In genomic region chr7:158127241-158127640, GRCh38 we compare ENCODE assay signal across 23 cellular contexts.
DNase-seq lines count a peak whose midpoint lies in the region; ATAC-seq and TF ChIP-seq lines count a peak whose summit lies in the region.
"Had no signal": no experiment of that assay in that cellular context is flagged by ENCODE, and none has a peak within 500 bp of the region (broad histone marks: within the 10 kb centered on the region; RNA-seq: fewer than 3 reads in every experiment).

No MANE protein-coding gene starts in this region.

- H3K9me3 ChIP-seq in RWPE2 (ENCODE audit: severe bottlenecking), result peaks cover 10% of the 10 kb centered on the region
- H3K9me3 ChIP-seq in suprapubic skin, result no peaks in the 10 kb centered on the region
- H3K9me3 ChIP-seq: MG63, SK-N-SH had no signal

- peak overlapping the region; percentile 51 for H3K4me3 Mint-ChIP-seq in activated naive CD8-positive, alpha-beta T cell treated with anti-CD3 and anti-CD28 coated beads, Interleukin-2, amount 10 ng/mL, durations not matched to agents 7 days and 5 days
- H3K4me3 Mint-ChIP-seq in stimulated activated memory B cell treated with anti-CD40 and anti-IgM and Interleukin-4, amounts not matched to agents 10 μg/mL and 1 μg/mL and 100 μg/mL, for 72 hours, result no peak overlapping the region
- H3K4me3 Mint-ChIP-seq: B cell; CD8-positive, alpha-beta T cell had no signal

- H3K36me3 ChIP-seq in RWPE2 (ENCODE audit: low read depth) (no peaks in the 10 kb centered on the region), suprapubic skin (no peaks in the 10 kb centered on the region)
- H3K36me3 ChIP-seq: MG63 had no signal

- peak; percentile 26 for DNase-seq in RWPE2 (ENCODE audit: low spot score)
- no peak for DNase-seq in activated naive CD8-positive, alpha-beta T cell treated with anti-CD3 and anti-CD28 coated beads, Interleukin-2, amount 10 ng/mL, durations not matched to agents 7 days and 5 days
- peak; percentile 64 for DNase-seq in mesenteric fat pad (ENCODE audit: low spot score)
- DNase-seq in suprapubic skin (ENCODE audit: low spot score in 2 of 2), result peak; percentile 24 to 69
- no peak for DNase-seq in OCI-M1 (lab: John Stamatoyannopoulos, UW)
- DNase-seq: Caco-2; CD8-positive, alpha-beta T cell; GOT3; IMR-90; KG1; MG63; NCI-H1694; NCI-H2029 treated with DMSO at 0.1 percent for 48 hours; NCI-H446 treated with DMSO at 0.1 percent for 48 hours; NCI-H526; NCI-H82; NK-92 treated with Interleukin-12 subunit alpha and Interleukin-12 subunit beta, amount 100 ng/mL, for 24 hours; SK-N-SH had no signal

- H3K4me1 Mint-ChIP-seq in activated naive CD8-positive, alpha-beta T cell treated with anti-CD3 and anti-CD28 coated beads, Interleukin-2, amount 10 ng/mL, durations not matched to agents 7 days and 5 days, result no peaks in the 10 kb centered on the region
- no peaks in the 10 kb centered on the region for H3K4me1 Mint-ChIP-seq in stimulated activated memory B cell treated with anti-CD40 and anti-IgM and Interleukin-4, amounts not matched to agents 10 μg/mL and 1 μg/mL and 100 μg/mL, for 72 hours
- H3K4me1 Mint-ChIP-seq: B cell had no signal

- H3K9me3 Mint-ChIP-seq in activated naive CD8-positive, alpha-beta T cell treated with anti-CD3 and anti-CD28 coated beads, Interleukin-2, amount 10 ng/mL, durations not matched to agents 7 days and 5 days, result peaks cover 5% of the 10 kb centered on the region
- H3K9me3 Mint-ChIP-seq in stimulated activated memory B cell treated with anti-CD40 and anti-IgM and Interleukin-4, amounts not matched to agents 10 μg/mL and 1 μg/mL and 100 μg/mL, for 72 hours, result no peaks in the 10 kb centered on the region
- H3K9me3 Mint-ChIP-seq: CD8-positive, alpha-beta T cell had no signal

- no peaks in the 10 kb centered on the region for H3K27me3 Mint-ChIP-seq in activated naive CD8-positive, alpha-beta T cell treated with anti-CD3 and anti-CD28 coated beads, Interleukin-2, amount 10 ng/mL, durations not matched to agents 7 days and 5 days
- no peaks in the 10 kb centered on the region for H3K27me3 Mint-ChIP-seq in stimulated activated memory B cell treated with anti-CD40 and anti-IgM and Interleukin-4, amounts not matched to agents 10 μg/mL and 1 μg/mL and 100 μg/mL, for 72 hours
- H3K27me3 Mint-ChIP-seq: B cell had no signal

- H3K27ac Mint-ChIP-seq in activated naive CD8-positive, alpha-beta T cell treated with anti-CD3 and anti-CD28 coated beads, Interleukin-2, amount 10 ng/mL, durations not matched to agents 7 days and 5 days, result no peak overlapping the region
- no peak overlapping the region for H3K27ac Mint-ChIP-seq in stimulated activated memory B cell treated with anti-CD40 and anti-IgM and Interleukin-4, amounts not matched to agents 10 μg/mL and 1 μg/mL and 100 μg/mL, for 72 hours
- H3K27ac Mint-ChIP-seq: B cell; CD8-positive, alpha-beta T cell had no signal

- no peak for TF ChIP-seq EP300 in suprapubic skin (IDR thresholded peaks at IDR 0.05)

- H3K4me1 ChIP-seq in RWPE2 (ENCODE audit: insufficient read depth, poor library complexity, severe bottlenecking) (no peaks in the 10 kb centered on the region), suprapubic skin (no peaks in the 10 kb centered on the region)
- H3K4me1 ChIP-seq: Caco-2 had no signal

- H3K4me3 ChIP-seq in RWPE2 (ENCODE audit: severe bottlenecking) (peak overlapping the region; percentile 24), suprapubic skin (no peak overlapping the region)
- H3K4me3 ChIP-seq: MG63 had no signal

- TF ChIP-seq POLR2A in suprapubic skin (IDR thresholded peaks at IDR 0.05), result no peak

- 96% methylated on average over 15 of the region's 15 CpGs for WGBS in suprapubic skin

- H3K27ac ChIP-seq in RWPE2 (ENCODE audit: poor library complexity, severe bottlenecking), result no peak overlapping the region
- no peak overlapping the region for H3K27ac ChIP-seq in suprapubic skin
- H3K27ac ChIP-seq: RWPE1 had no signal

- no peaks in the 10 kb centered on the region for H3K36me3 Mint-ChIP-seq in activated naive CD8-positive, alpha-beta T cell treated with anti-CD3 and anti-CD28 coated beads, Interleukin-2, amount 10 ng/mL, durations not matched to agents 7 days and 5 days
- H3K36me3 Mint-ChIP-seq in stimulated activated memory B cell treated with anti-CD40 and anti-IgM and Interleukin-4, amounts not matched to agents 10 μg/mL and 1 μg/mL and 100 μg/mL, for 72 hours, result no peaks in the 10 kb centered on the region
- H3K36me3 Mint-ChIP-seq: CD8-positive, alpha-beta T cell had no signal

- H3K27me3 ChIP-seq in RWPE2 (ENCODE audit: insufficient read depth, poor library complexity, severe bottlenecking), result no peaks in the 10 kb centered on the region
- H3K27me3 ChIP-seq in suprapubic skin, result no peaks in the 10 kb centered on the region
- H3K27me3 ChIP-seq: MG63 had no signal

- ATAC-seq in RWPE2 (ENCODE audit: low read depth) (no peak), GM21723 (IDR thresholded peaks at IDR 0.05; ENCODE audit: unreplicated experiment) (no peak)
- ATAC-seq in activated naive CD8-positive, alpha-beta T cell treated with anti-CD3 and anti-CD28 coated beads, Interleukin-2, amount 10 ng/mL, durations not matched to agents 7 days and 5 days (ENCODE audit: low read depth), result no peak
- no peak for ATAC-seq in stimulated activated memory B cell treated with anti-CD40 and anti-IgM and Interleukin-4, amounts not matched to agents 10 μg/mL and 1 μg/mL and 100 μg/mL, for 72 hours
- ATAC-seq: CD8-positive, alpha-beta T cell; HCT116 had no signal

- TF ChIP-seq CTCF in RWPE2 (IDR thresholded peaks at IDR 0.05; ENCODE audit: poor library complexity, severe bottlenecking) (no peak), suprapubic skin (IDR thresholded peaks at IDR 0.05) (no peak)

- POLR2A ChIA-PET in activated naive CD8-positive, alpha-beta T cell treated with anti-CD3 and anti-CD28 coated beads, Interleukin-2, amount 10 ng/mL, durations not matched to agents 7 days and 5 days (lab: Charles Lee), result no interaction called here

Comparison
In these comparisons a context has a peak if more than half of its experiments do, and no peak if none do; other contexts are left out.
1. DNase-seq: peak in RWPE2 (single experiment), mesenteric fat pad (single experiment) and suprapubic skin (2 of 2); none in activated naive CD8-positive, alpha-beta T cell treated with anti-CD3 and anti-CD28 coated beads, Interleukin-2, amount 10 ng/mL, durations not matched to agents 7 days and 5 days (single experiment) and OCI-M1 (single experiment).